17 cellular contexts compared by ENCODE assay signal in the genomic region with DNA sequence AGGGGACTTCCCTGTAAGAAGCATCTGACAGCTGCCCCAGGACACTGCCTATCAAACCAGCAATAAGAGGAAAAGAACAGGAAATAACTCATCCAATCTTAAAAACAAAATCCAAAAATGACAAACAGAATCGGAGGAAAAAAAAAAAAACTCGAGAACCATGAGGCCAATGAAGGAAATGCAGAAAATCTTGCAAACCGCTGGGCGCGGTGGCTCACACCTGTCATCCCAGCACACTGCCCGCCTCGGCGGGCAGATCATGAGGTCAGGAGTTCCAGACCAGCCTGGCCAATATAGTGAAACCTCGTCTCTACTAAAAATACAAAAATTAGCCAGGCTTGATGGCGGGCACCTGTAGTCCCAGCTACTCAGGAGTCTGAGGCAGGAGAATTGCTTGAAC.
"Had no signal": no experiment of that assay in that cellular context is flagged by ENCODE, and none has a peak within 500 bp of the region (broad histone marks: within the 10 kb centered on the region; RNA-seq: fewer than 3 reads in every experiment).

No MANE protein-coding gene starts in this region.

- H3K4me1 ChIP-seq: colonic mucosa, psoas muscle, uterus had no signal

- H3K9me3 ChIP-seq: colonic mucosa, psoas muscle, sigmoid colon, thyroid gland, uterus had no signal

- DNase-seq: activated CD4-positive, alpha-beta T cell treated with anti-CD3 and anti-CD28 coated beads, Interleukin-2, amount 10 ng/mL, durations not matched to agents 7 days and 5 days; activated CD8-positive, alpha-beta memory T cell treated with anti-CD3 and anti-CD28 coated beads for 24 hours; activated naive CD4-positive, alpha-beta T cell treated with Interleukin-2 at 50 U/mL for 16 hours; colonic mucosa; effector CD8-positive, alpha-beta T cell; hypothalamus; left cardiac atrium; nucleus accumbens; psoas muscle; sigmoid colon; stimulated activated CD4-positive, alpha-beta T cell treated with anti-CD3 and anti-CD28 coated beads, Interleukin-2, amount 100 ng/mL, for 48 hours; thyroid gland; uterus had no signal

- H3K27ac Mint-ChIP-seq: activated CD4-positive, alpha-beta T cell treated with anti-CD3 and anti-CD28 coated beads, Interleukin-2, amount 10 ng/mL, durations not matched to agents 7 days and 5 days; T-helper 1 cell treated with Interleukin-12 subunit alpha and Interleukin-12 subunit beta and Interleukin-4 antibody, amounts not matched to agents 30 μg/mL and 1 μg/mL, for 36 hours; WTC11 had no signal

- H3K27ac ChIP-seq: colonic mucosa, psoas muscle, thyroid gland, uterus had no signal

- H3K36me3 ChIP-seq: colonic mucosa, sigmoid colon, thyroid gland, uterus had no signal

- H3K36me3 Mint-ChIP-seq: WTC11 had no signal

- H3K4me3 ChIP-seq: colonic mucosa, lung, psoas muscle, sigmoid colon, thyroid gland, uterus had no signal

- H3K4me3 Mint-ChIP-seq: activated CD4-positive, alpha-beta T cell treated with anti-CD3 and anti-CD28 coated beads, Interleukin-2, amount 10 ng/mL, durations not matched to agents 7 days and 5 days; T-helper 1 cell treated with Interleukin-12 subunit alpha and Interleukin-12 subunit beta and Interleukin-4 antibody, amounts not matched to agents 30 μg/mL and 1 μg/mL, for 36 hours; WTC11 had no signal

- H3K27me3 Mint-ChIP-seq: activated CD4-positive, alpha-beta T cell treated with anti-CD3 and anti-CD28 coated beads, Interleukin-2, amount 10 ng/mL, durations not matched to agents 7 days and 5 days; naive thymus-derived CD8-positive, alpha-beta T cell had no signal

- H3K9me3 Mint-ChIP-seq: activated CD4-positive, alpha-beta T cell treated with anti-CD3 and anti-CD28 coated beads, Interleukin-2, amount 10 ng/mL, durations not matched to agents 7 days and 5 days; naive thymus-derived CD8-positive, alpha-beta T cell; T-helper 1 cell treated with Interleukin-12 subunit alpha and Interleukin-12 subunit beta and Interleukin-4 antibody, amounts not matched to agents 30 μg/mL and 1 μg/mL, for 36 hours; WTC11 had no signal

- ATAC-seq: left cardiac atrium; naive thymus-derived CD8-positive, alpha-beta T cell; psoas muscle; WTC11 had no signal

- H3K27me3 ChIP-seq: colonic mucosa, sigmoid colon, thyroid gland, uterus had no signal
